15 cellular contexts compared by ENCODE assay signal in genomic region chr15:52042051-52042851, GRCh38. TPM values are rescaled to one million over a fixed set of nuclear protein-coding genes. Genes with fewer than 3 reads are reported as not detected.
DNase-seq lines count a peak whose midpoint lies in the region.
"Had no signal": no experiment of that assay in that cellular context is flagged by ENCODE, and none has a peak within 500 bp of the region (broad histone marks: within the 10 kb centered on the region; RNA-seq: fewer than 3 reads in every experiment).

No MANE protein-coding gene starts in this region.

- no peak overlapping the region for H3K18ac ChIP-seq in trophoblast cell (ENCODE audit: low read length)

- no peaks in the 10 kb centered on the region for H3K9me3 Mint-ChIP-seq in activated naive CD4-positive, alpha-beta T cell treated with anti-CD3 and anti-CD28 coated beads, Interleukin-2, amount 50 U/mL, for 24 hours
- H3K9me3 Mint-ChIP-seq: activated B cell treated with CpG ODN at 0.5 μM for 24 hours had no signal

- H4K8ac ChIP-seq in trophoblast cell (ENCODE audit: low read depth, low read length), result no peak overlapping the region

- H3K36me3 Mint-ChIP-seq in activated naive CD4-positive, alpha-beta T cell treated with anti-CD3 and anti-CD28 coated beads, Interleukin-2, amount 50 U/mL, for 24 hours, result peaks cover 10% of the 10 kb centered on the region

- H3K27ac ChIP-seq in SJSA1 (peak overlapping the region; percentile 9; the same call in 1 of the 2 replicates), temporal lobe (ENCODE audit: low read depth, low read length) (peak overlapping the region; percentile 57), trophoblast cell (ENCODE audit: low read depth, low read length) (no peak overlapping the region)
- H3K27ac ChIP-seq: adrenal gland, parathyroid adenoma, upper lobe of right lung had no signal

- no peak overlapping the region for H4K12ac ChIP-seq in trophoblast cell (ENCODE audit: low read depth, low read length)

- H3K27me3 Mint-ChIP-seq in activated naive CD4-positive, alpha-beta T cell treated with anti-CD3 and anti-CD28 coated beads, Interleukin-2, amount 50 U/mL, for 24 hours, result no peaks in the 10 kb centered on the region
- H3K27me3 Mint-ChIP-seq: activated B cell treated with CpG ODN at 0.5 μM for 24 hours had no signal

- no peak overlapping the region for H3K4ac ChIP-seq in trophoblast cell (ENCODE audit: low read depth, low read length)

- no peak overlapping the region for H2AK5ac ChIP-seq in trophoblast cell (ENCODE audit: low read length)

- peaks cover 84% of the 10 kb centered on the region for H3K4me1 Mint-ChIP-seq in activated naive CD4-positive, alpha-beta T cell treated with anti-CD3 and anti-CD28 coated beads, Interleukin-2, amount 50 U/mL, for 24 hours

- no peak overlapping the region for H3K4me3 Mint-ChIP-seq in activated naive CD4-positive, alpha-beta T cell treated with anti-CD3 and anti-CD28 coated beads, Interleukin-2, amount 50 U/mL, for 24 hours
- H3K4me3 Mint-ChIP-seq: activated B cell treated with CpG ODN at 0.5 μM for 24 hours had no signal

- H3K27ac Mint-ChIP-seq in activated naive CD4-positive, alpha-beta T cell treated with anti-CD3 and anti-CD28 coated beads, Interleukin-2, amount 50 U/mL, for 24 hours, result peak overlapping the region; percentile 20
- H3K27ac Mint-ChIP-seq: activated B cell treated with CpG ODN at 0.5 μM for 24 hours had no signal

- no peak overlapping the region for H2BK5ac ChIP-seq in trophoblast cell (ENCODE audit: low read depth, low read length, poor library complexity)

- no peak overlapping the region for H3K14ac ChIP-seq in trophoblast cell (ENCODE audit: low read length)

- no CpG with 5 or more reads among the region's 6 CpGs for WGBS in trophoblast cell (ENCODE audit: extremely low coverage, insufficient coverage, insufficient read length)

- no peak overlapping the region for H2BK120ac ChIP-seq in trophoblast cell (ENCODE audit: insufficient read depth, low read length, poor library complexity)

- peaks cover 3% of the 10 kb centered on the region for H3K79me2 ChIP-seq in trophoblast cell (ENCODE audit: control insufficient read depth, insufficient read depth, low read length, poor library complexity)

- H3K9ac ChIP-seq in trophoblast cell (ENCODE audit: low read length), result no peak overlapping the region
- H3K9ac ChIP-seq: parathyroid adenoma had no signal

- no peaks in the 10 kb centered on the region for H3K27me3 ChIP-seq in SJSA1 (replicated peaks)
- no peaks in the 10 kb centered on the region for H3K27me3 ChIP-seq in trophoblast cell (ENCODE audit: insufficient read depth, low read length)
- H3K27me3 ChIP-seq: adrenal gland, upper lobe of right lung had no signal

- H3K36me3 ChIP-seq in SJSA1 (peaks cover 23% of the 10 kb centered on the region), trophoblast cell (ENCODE audit: control insufficient read depth in 1 of 2, insufficient read depth in 2 of 2, low read length in 2 of 2) (peaks cover 0 to 2% of the 10 kb centered on the region in 2 experiments)
- H3K36me3 ChIP-seq: adrenal gland, upper lobe of right lung had no signal

- H2AFZ ChIP-seq in trophoblast cell (ENCODE audit: insufficient read depth, low read length, poor library complexity), result no peak overlapping the region
- H2AFZ ChIP-seq: parathyroid adenoma had no signal

- no peak overlapping the region for H2BK12ac ChIP-seq in trophoblast cell (ENCODE audit: low read length)

- H3K4me3 ChIP-seq in SJSA1 (no peak overlapping the region), trophoblast cell (ENCODE audit: low read depth, low read length) (no peak overlapping the region)
- H3K4me3 ChIP-seq: adrenal gland, upper lobe of right lung had no signal

- H3K79me1 ChIP-seq in trophoblast cell (ENCODE audit: low read length), result no peaks in the 10 kb centered on the region

- H3K4me2 ChIP-seq in trophoblast cell (ENCODE audit: low read length), result no peak overlapping the region

- H3K9me3 ChIP-seq in SJSA1 (replicated peaks), result no peaks in the 10 kb centered on the region
- H3K9me3 ChIP-seq in trophoblast cell (ENCODE audit: insufficient read depth, low read depth, low read length), result no peaks in the 10 kb centered on the region
- H3K9me3 ChIP-seq: adrenal gland, upper lobe of right lung had no signal

- H4K91ac ChIP-seq in trophoblast cell (ENCODE audit: low read depth, low read length), result no peak overlapping the region

- peaks cover 35% of the 10 kb centered on the region for H3K4me1 ChIP-seq in SJSA1 (replicated peaks)
- H3K4me1 ChIP-seq in trophoblast cell (ENCODE audit: control insufficient read depth in 1 of 2, insufficient read depth in 2 of 2, low read length in 2 of 2), result peaks cover 7 to 8% of the 10 kb centered on the region in 2 experiments

- DNase-seq in activated naive CD4-positive, alpha-beta T cell treated with Interleukin-2 at 50 U/mL for 16 hours, result no peak
- DNase-seq in SJSA1 (ENCODE audit: low read depth in 1 of 2, low spot score in 2 of 2) (no peak), globus pallidus (ENCODE audit: low spot score) (peak; percentile 72), epidermal melanocyte (ENCODE audit: insufficient read length, low spot score) (no peak), trophoblast cell (no peak), SW480 (ENCODE audit: low spot score) (no peak)
- DNase-seq: activated B cell treated with CpG ODN at 0.5 μM for 24 hours; adrenal gland; DMS153; NCI-H446 treated with DMSO at 0.1 percent for 48 hours; stimulated activated CD4-positive, alpha-beta T cell treated with anti-CD3 and anti-CD28 coated beads, Interleukin-15, amount 100 ng/mL, for 24 hours; upper lobe of right lung had no signal

- no peak overlapping the region for H3K23ac ChIP-seq in trophoblast cell (ENCODE audit: low read length)

RNA-seq across cellular contexts. Expression of gene MAPK6, which starts 23.2 kb away (rescaled TPM):
- total RNA-seq in SJSA1 (2014; rRNA removed; shearing (Covaris generic)), result 26.0 and 56.9 TPM in 2 replicates
- total RNA-seq in temporal lobe, result 64.2 TPM
- polyA plus RNA-seq in trophoblast cell (2013), result 47.6 TPM in 2 replicates
